Comparison of ENCODE assay signal across 13 cellular contexts in the genomic region with DNA sequence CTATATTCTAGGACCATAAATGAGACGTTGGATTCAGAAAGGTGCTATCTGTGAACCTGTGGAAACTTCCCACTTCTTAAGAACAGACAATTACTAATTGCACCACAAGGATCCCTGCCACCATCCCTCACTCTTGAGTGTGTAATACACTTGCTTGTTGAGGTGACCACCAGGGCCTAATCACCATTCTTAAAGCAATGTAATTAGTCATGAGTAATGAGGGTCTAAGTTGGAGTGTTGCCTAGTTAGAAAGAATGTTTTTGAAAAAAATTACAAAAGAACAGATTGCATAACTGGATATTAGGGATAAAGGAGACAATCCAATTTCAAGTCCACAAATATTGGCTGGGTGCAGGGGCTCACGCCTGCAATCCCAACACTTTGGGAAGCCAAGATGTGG.
"Had no signal": no experiment of that assay in that cellular context is flagged by ENCODE, and none has a peak within 500 bp of the region (broad histone marks: within the 10 kb centered on the region; RNA-seq: fewer than 3 reads in every experiment).

No MANE protein-coding gene starts in this region.

- H3K4me3 ChIP-seq: esophagus muscularis mucosa, hepatocyte, psoas muscle, spleen, stomach, testis, upper lobe of right lung had no signal

- H3K4me2 ChIP-seq: hepatocyte had no signal

- H3K9me3 ChIP-seq: psoas muscle, testis, upper lobe of right lung had no signal

- H3K79me2 ChIP-seq: hepatocyte had no signal

- H3K36me3 ChIP-seq: esophagus muscularis mucosa, spleen, stomach, upper lobe of right lung had no signal

- DNase-seq: activated CD4-positive, alpha-beta T cell treated with anti-CD3 and anti-CD28 coated beads for 48 hours; activated CD8-positive, alpha-beta T cell treated with anti-CD3 and anti-CD28 coated beads, Interleukin-2, amount 10 ng/mL, durations not matched to agents 7 days and 5 days; psoas muscle; spleen; stomach; T-helper 17 cell; testis; upper lobe of right lung had no signal

- H3K4me3 Mint-ChIP-seq: activated CD8-positive, alpha-beta T cell treated with anti-CD3 and anti-CD28 coated beads, Interleukin-2, amount 10 ng/mL, durations not matched to agents 7 days and 5 days; neural crest cell; T-helper 17 cell had no signal

- ATAC-seq: activated CD8-positive, alpha-beta T cell treated with anti-CD3 and anti-CD28 coated beads, Interleukin-2, amount 10 ng/mL, durations not matched to agents 7 days and 5 days; left lobe of liver; psoas muscle; sciatic nerve; T-helper 17 cell; upper lobe of right lung had no signal

- H3K27ac ChIP-seq: esophagus muscularis mucosa, hepatocyte, psoas muscle, spleen, stomach, testis, upper lobe of right lung had no signal

- H3K27ac Mint-ChIP-seq: activated CD8-positive, alpha-beta T cell treated with anti-CD3 and anti-CD28 coated beads, Interleukin-2, amount 10 ng/mL, durations not matched to agents 7 days and 5 days; T-helper 17 cell had no signal

- H3K4me1 ChIP-seq: esophagus muscularis mucosa, psoas muscle, spleen, stomach, testis, upper lobe of right lung had no signal

- H2AFZ ChIP-seq: hepatocyte had no signal

- H3K4me1 Mint-ChIP-seq: neural crest cell, T-helper 17 cell had no signal

- H3K27me3 ChIP-seq: esophagus muscularis mucosa, hepatocyte, stomach, testis, upper lobe of right lung had no signal
